In the genomic region with DNA sequence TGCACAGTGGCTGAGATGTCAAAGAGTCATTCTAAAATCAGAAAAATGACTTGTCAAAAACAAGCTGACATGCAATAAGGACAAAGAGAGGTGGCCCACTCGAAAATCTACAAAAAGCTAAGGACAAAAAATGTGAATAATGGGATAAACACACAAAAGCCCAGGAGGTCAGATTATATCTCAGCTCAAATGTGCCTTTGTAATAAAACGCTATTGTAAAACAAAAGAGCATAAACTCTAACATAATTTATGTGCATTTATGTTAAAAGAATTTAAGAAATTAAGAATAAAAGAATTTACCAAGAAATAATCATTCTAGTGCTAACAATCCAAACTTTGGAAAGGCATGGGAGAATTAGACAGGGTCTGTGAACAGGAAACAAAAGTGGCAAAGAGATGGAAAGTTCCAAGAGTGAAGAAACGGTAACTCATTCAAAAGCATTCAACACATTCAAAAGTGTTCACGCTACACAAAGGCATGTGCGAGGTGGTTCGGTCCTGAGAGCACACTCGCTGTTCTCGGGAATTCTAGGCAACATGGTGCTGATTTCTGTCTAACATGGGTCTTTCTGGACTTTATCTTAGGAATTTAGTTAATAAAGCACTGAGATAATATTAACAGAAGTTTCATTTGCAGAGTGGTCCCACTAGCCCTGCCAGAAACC, we compare ENCODE assay signal across 18 cellular contexts.
"Had no signal": no experiment of that assay in that cellular context is flagged by ENCODE, and none has a peak within 500 bp of the region (broad histone marks: within the 10 kb centered on the region; RNA-seq: fewer than 3 reads in every experiment).

No MANE protein-coding gene starts in this region.

- H3K4me3 ChIP-seq: body of pancreas, dorsolateral prefrontal cortex, heart right ventricle, lung, SJSA1 had no signal

- H3K27me3 Mint-ChIP-seq: activated CD8-positive, alpha-beta memory T cell treated with anti-CD3 and anti-CD28 coated beads, Interleukin-2, amount 10 ng/mL, durations not matched to agents 7 days and 5 days had no signal

- H3K27ac ChIP-seq: dorsolateral prefrontal cortex, heart right ventricle, SJSA1 had no signal

- H3K4me3 Mint-ChIP-seq: activated CD8-positive, alpha-beta memory T cell treated with anti-CD3 and anti-CD28 coated beads, Interleukin-2, amount 10 ng/mL, durations not matched to agents 7 days and 5 days; activated T-cell treated with anti-CD3 and anti-CD28 coated beads, Interleukin-2, amount 50 U/mL, for 4 hours; stimulated activated naive CD8-positive, alpha-beta T cell treated with anti-CD3 and anti-CD28 coated beads, Interleukin-15, amount 100 ng/mL, for 72 hours; T-helper 2 cell treated with Interferon-gamma antibody and Interleukin-4, amounts not matched to agents 5 μg/mL and 100 μg/mL, for 36 hours had no signal

- H3K27me3 ChIP-seq: body of pancreas, dorsolateral prefrontal cortex, heart right ventricle, SJSA1 had no signal

- H3K27ac Mint-ChIP-seq: activated CD8-positive, alpha-beta memory T cell treated with anti-CD3 and anti-CD28 coated beads, Interleukin-2, amount 10 ng/mL, durations not matched to agents 7 days and 5 days; activated naive CD4-positive, alpha-beta T cell treated with anti-CD3 and anti-CD28 coated beads, Interleukin-2, amount 50 U/mL, for 72 hours; T-helper 2 cell treated with Interferon-gamma antibody and Interleukin-4, amounts not matched to agents 5 μg/mL and 100 μg/mL, for 36 hours had no signal

- H3K36me3 ChIP-seq: heart right ventricle, SJSA1 had no signal

- H3K9me3 Mint-ChIP-seq: activated naive CD4-positive, alpha-beta T cell treated with anti-CD3 and anti-CD28 coated beads, Interleukin-2, amount 50 U/mL, for 72 hours; activated T-cell treated with anti-CD3 and anti-CD28 coated beads, Interleukin-2, amount 50 U/mL, for 4 hours; stimulated activated naive CD8-positive, alpha-beta T cell treated with anti-CD3 and anti-CD28 coated beads, Interleukin-15, amount 100 ng/mL, for 72 hours; T-helper 2 cell treated with Interferon-gamma antibody and Interleukin-4, amounts not matched to agents 5 μg/mL and 100 μg/mL, for 36 hours had no signal

- H3K9me3 ChIP-seq: body of pancreas, heart right ventricle, SJSA1 had no signal

- H3K36me3 Mint-ChIP-seq: activated CD8-positive, alpha-beta memory T cell treated with anti-CD3 and anti-CD28 coated beads, Interleukin-2, amount 10 ng/mL, durations not matched to agents 7 days and 5 days; activated naive CD4-positive, alpha-beta T cell treated with anti-CD3 and anti-CD28 coated beads, Interleukin-2, amount 50 U/mL, for 72 hours had no signal

- DNase-seq: activated CD4-positive, alpha-beta T cell treated with anti-CD3 and anti-CD28 coated beads, Interleukin-2, amount 50 U/mL, for 48 hours; activated CD4-positive, CD25-positive, alpha-beta regulatory T cell treated with anti-CD3 and anti-CD28 coated beads, Interleukin-2, amount 50 U/mL, for 72 hours; activated CD8-positive, alpha-beta memory T cell treated with anti-CD3 and anti-CD28 coated beads, Interleukin-2, amount 10 ng/mL, durations not matched to agents 7 days and 5 days; activated effector memory CD4-positive, alpha-beta T cell treated with anti-CD3 and anti-CD28 coated beads, Interleukin-2, amount 50 U/mL, for 16 hours; activated T-cell treated with anti-CD3 and anti-CD28 coated beads, Interleukin-2, amount 50 U/mL, for 4 hours; amniotic stem cell; dorsolateral prefrontal cortex; heart right ventricle; kidney glomerular epithelial cell; stimulated activated CD4-positive, alpha-beta T cell treated with anti-CD3 and anti-CD28 coated beads, Interleukin-15, amount 100 ng/mL, for 24 hours; stimulated activated CD4-positive, alpha-beta T cell treated with anti-CD3 and anti-CD28 coated beads, Interleukin-4, amount 100 ng/mL, for 24 hours; stimulated activated naive CD8-positive, alpha-beta T cell treated with anti-CD3 and anti-CD28 coated beads, Interleukin-15, amount 100 ng/mL, for 72 hours; SW 1271 had no signal
